2 cellular contexts compared by ENCODE assay signal in the genomic region with DNA sequence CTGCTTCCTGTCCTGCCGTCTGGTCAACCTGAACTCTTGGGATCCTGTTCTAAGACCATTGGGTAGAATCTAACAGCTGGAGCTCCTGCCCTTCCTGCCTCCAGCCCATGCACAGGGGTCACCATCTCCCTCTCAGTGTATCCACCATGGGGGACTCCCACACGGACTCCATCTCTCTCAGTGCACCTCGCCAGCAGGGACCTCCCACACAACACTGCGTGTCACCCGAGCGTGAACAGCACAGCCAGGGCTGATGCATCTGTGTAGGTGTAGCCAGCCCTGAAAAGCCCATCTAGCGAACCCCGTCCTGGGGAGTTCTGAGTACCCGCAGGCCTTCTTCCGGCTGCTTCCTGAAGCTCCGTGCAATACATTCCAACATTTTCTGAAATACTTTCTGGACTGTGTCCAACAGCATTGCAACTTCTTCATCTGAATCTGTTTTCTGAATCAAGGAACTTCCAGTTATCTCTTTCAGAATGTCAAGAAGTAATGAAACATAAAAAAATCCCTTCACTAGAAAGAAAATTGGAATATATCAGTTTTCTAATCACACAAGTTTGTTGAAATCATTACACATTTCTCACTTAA.
TF ChIP-seq lines count a peak whose summit lies in the region.

No MANE protein-coding gene starts in this region.

TF ChIP-seq in IMR-90, 13 proteins besides CTCF, POLR2A, EP300 and RAD21:
- TF ChIP-seq NFE2L2 (IDR thresholded peaks at IDR 0.05; ENCODE audit: low read depth, low read length) (no peak), FOS (IDR thresholded peaks at IDR 0.05; ENCODE audit: low read depth, low read length) (no peak), MXI1 (IDR thresholded peaks at IDR 0.05; ENCODE audit: borderline replicate concordance, low read depth, low read length) (no peak), MAFK (IDR thresholded peaks at IDR 0.05; ENCODE audit: low read depth, low read length) (no peak)
- TF ChIP-seq, protein P1, sequence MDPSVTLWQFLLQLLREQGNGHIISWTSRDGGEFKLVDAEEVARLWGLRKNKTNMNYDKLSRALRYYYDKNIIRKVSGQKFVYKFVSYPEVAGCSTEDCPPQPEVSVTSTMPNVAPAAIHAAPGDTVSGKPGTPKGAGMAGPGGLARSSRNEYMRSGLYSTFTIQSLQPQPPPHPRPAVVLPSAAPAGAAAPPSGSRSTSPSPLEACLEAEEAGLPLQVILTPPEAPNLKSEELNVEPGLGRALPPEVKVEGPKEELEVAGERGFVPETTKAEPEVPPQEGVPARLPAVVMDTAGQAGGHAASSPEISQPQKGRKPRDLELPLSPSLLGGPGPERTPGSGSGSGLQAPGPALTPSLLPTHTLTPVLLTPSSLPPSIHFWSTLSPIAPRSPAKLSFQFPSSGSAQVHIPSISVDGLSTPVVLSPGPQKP (IDR thresholded peaks at IDR 0.05; ENCODE audit: borderline replicate concordance, low read depth, low read length): no peak

TF ChIP-seq in GM12878, 131 proteins besides CTCF, POLR2A, EP300 and RAD21:
- TF ChIP-seq, protein P2, sequence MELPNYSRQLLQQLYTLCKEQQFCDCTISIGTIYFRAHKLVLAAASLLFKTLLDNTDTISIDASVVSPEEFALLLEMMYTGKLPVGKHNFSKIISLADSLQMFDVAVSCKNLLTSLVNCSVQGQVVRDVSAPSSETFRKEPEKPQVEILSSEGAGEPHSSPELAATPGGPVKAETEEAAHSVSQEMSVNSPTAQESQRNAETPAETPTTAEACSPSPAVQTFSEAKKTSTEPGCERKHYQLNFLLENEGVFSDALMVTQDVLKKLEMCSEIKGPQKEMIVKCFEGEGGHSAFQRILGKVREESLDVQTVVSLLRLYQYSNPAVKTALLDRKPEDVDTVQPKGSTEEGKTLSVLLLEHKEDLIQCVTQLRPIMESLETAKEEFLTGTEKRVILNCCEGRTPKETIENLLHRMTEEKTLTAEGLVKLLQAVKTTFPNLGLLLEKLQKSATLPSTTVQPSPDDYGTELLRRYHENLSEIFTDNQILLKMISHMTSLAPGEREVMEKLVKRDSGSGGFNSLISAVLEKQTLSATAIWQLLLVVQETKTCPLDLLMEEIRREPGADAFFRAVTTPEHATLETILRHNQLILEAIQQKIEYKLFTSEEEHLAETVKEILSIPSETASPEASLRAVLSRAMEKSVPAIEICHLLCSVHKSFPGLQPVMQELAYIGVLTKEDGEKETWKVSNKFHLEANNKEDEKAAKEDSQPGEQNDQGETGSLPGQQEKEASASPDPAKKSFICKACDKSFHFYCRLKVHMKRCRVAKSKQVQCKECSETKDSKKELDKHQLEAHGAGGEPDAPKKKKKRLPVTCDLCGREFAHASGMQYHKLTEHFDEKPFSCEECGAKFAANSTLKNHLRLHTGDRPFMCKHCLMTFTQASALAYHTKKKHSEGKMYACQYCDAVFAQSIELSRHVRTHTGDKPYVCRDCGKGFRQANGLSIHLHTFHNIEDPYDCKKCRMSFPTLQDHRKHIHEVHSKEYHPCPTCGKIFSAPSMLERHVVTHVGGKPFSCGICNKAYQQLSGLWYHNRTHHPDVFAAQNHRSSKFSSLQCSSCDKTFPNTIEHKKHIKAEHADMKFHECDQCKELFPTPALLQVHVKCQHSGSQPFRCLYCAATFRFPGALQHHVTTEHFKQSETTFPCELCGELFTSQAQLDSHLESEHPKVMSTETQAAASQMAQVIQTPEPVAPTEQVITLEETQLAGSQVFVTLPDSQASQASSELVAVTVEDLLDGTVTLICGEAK (IDR thresholded peaks at IDR 0.05; ENCODE audit: borderline replicate concordance): no peak
- TF ChIP-seq, protein P3, sequence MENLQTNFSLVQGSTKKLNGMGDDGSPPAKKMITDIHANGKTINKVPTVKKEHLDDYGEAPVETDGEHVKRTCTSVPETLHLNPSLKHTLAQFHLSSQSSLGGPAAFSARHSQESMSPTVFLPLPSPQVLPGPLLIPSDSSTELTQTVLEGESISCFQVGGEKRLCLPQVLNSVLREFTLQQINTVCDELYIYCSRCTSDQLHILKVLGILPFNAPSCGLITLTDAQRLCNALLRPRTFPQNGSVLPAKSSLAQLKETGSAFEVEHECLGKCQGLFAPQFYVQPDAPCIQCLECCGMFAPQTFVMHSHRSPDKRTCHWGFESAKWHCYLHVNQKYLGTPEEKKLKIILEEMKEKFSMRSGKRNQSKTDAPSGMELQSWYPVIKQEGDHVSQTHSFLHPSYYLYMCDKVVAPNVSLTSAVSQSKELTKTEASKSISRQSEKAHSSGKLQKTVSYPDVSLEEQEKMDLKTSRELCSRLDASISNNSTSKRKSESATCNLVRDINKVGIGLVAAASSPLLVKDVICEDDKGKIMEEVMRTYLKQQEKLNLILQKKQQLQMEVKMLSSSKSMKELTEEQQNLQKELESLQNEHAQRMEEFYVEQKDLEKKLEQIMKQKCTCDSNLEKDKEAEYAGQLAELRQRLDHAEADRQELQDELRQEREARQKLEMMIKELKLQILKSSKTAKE (IDR thresholded peaks at IDR 0.05; ENCODE audit: low read depth, poor library complexity, severe bottlenecking): no peak
